1 cellular context compared by ENCODE assay signal in genomic region chr2:239144713-239144999, GRCh38.
TF ChIP-seq lines count a peak whose summit lies in the region.

No MANE protein-coding gene starts in this region.

TF ChIP-seq in SK-N-SH treated with all-trans-retinoic acid at 6 μM for 48 hours, 23 proteins besides CTCF, POLR2A, EP300 and RAD21 (continued from another document):
- TF ChIP-seq ZC3H10 (CRISPR knock-in tag; IDR thresholded peaks at IDR 0.05): no peak
- no peak for TF ChIP-seq ISL1 (CRISPR knock-in tag; IDR thresholded peaks at IDR 0.05)
